In the genomic region with DNA sequence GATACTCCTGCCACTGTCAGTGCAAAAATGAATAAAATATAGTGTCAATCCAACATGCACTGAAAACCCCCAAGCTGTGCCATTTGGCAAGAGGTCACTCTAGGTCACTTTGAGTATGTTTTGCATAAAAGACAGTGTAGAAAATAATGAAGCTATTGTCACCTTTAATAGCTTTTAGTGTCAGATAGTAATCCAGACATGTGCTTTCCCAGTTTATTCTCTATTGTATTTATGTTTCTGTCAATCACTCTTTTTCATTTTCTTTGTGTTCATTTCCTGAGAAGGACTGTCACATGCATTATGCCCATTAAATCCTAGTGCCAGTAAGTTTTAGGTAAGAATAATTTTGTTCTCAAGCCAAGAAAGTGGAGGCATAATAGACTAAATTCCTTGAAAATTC, we compare ENCODE assay signal across 25 cellular contexts.
"Had no signal": no experiment of that assay in that cellular context is flagged by ENCODE, and none has a peak within 500 bp of the region (broad histone marks: within the 10 kb centered on the region; RNA-seq: fewer than 3 reads in every experiment).

No MANE protein-coding gene starts in this region.

- DNase-seq: activated B cell treated with CpG ODN at 0.5 μM for 24 hours; activated CD4-positive, alpha-beta T cell treated with anti-CD3 and anti-CD28 coated beads for 48 hours; activated CD4-positive, alpha-beta T cell treated with anti-CD3 and anti-CD28 coated beads, Interleukin-2, amount 50 U/mL, for 1 hour; activated CD4-positive, alpha-beta T cell treated with anti-CD3 and anti-CD28 coated beads, Interleukin-2, amount 50 U/mL, for 48 hours; activated CD8-positive, alpha-beta memory T cell treated with anti-CD3 and anti-CD28 coated beads for 24 hours; activated CD8-positive, alpha-beta T cell treated with anti-CD3 and anti-CD28 coated beads for 36 hours; activated effector memory CD4-positive, alpha-beta T cell treated with Interleukin-2 at 50 U/mL for 16 hours; activated gamma-delta T cell treated with Interleukin-2 at 50 U/mL for 16 hours; activated naive CD4-positive, alpha-beta T cell treated with anti-CD3 and anti-CD28 coated beads, Interleukin-2, amount 50 U/mL, for 16 hours; activated naive CD4-positive, alpha-beta T cell treated with Interleukin-2 at 50 U/mL for 16 hours; activated T-cell treated with anti-CD3 and anti-CD28 coated beads, Interleukin-2, amount 50 U/mL, for 4 hours; amniotic stem cell; anterior cingulate cortex; brain microvascular endothelial cell; dorsolateral prefrontal cortex; effector memory CD4-positive, alpha-beta T cell; endodermal cell; foreskin fibroblast; head of caudate nucleus; T1000; WERI-Rb-1 had no signal

- ATAC-seq: activated CD4-positive, CD25-positive, alpha-beta regulatory T cell treated with anti-CD3 and anti-CD28 coated beads, Interleukin-2, amount 50 U/mL, for 24 hours; activated CD8-positive, alpha-beta T cell treated with anti-CD3 and anti-CD28 coated beads for 36 hours; activated T-cell treated with anti-CD3 and anti-CD28 coated beads, Interleukin-2, amount 50 U/mL, for 4 hours; activated T-helper 17 cell treated with anti-CD3 and anti-CD28 coated beads, Interleukin-2, amount 50 U/mL, for 72 hours; esophagus mucosa had no signal

- H3K4me3 ChIP-seq: coronary artery, dorsolateral prefrontal cortex had no signal

- H3K36me3 ChIP-seq: brain microvascular endothelial cell, WERI-Rb-1 had no signal

- H3K27me3 ChIP-seq: brain microvascular endothelial cell, dorsolateral prefrontal cortex had no signal

- H3K27ac ChIP-seq: brain microvascular endothelial cell, coronary artery, dorsolateral prefrontal cortex, WERI-Rb-1 had no signal
